Comparison of ENCODE assay signal across 10 cellular contexts in genomic region chr2:33441235-33441810, GRCh38. TPM values are rescaled to one million over a fixed set of nuclear protein-coding genes. Genes with fewer than 3 reads are reported as not detected.
DNase-seq lines count a peak whose midpoint lies in the region; ATAC-seq and TF ChIP-seq lines count a peak whose summit lies in the region.
"Had no signal": no experiment of that assay in that cellular context is flagged by ENCODE, and none has a peak within 500 bp of the region (broad histone marks: within the 10 kb centered on the region; RNA-seq: fewer than 3 reads in every experiment).

No MANE protein-coding gene starts in this region.

- 17% methylated on average over 3 of the region's 3 CpGs for WGBS in SK-N-SH (ENCODE audit: low lambda C conversion rate)

- H3K9me3 ChIP-seq in SK-N-SH: no peaks in the 10 kb centered on the region

- peak; percentile 84 for ATAC-seq in GM21360 (IDR thresholded peaks at IDR 0.05; ENCODE audit: unreplicated experiment)

- peak; percentile 88 for TF ChIP-seq RAD21 in SK-N-SH (IDR thresholded peaks at IDR 0.05; ENCODE audit: low read length)

- TF ChIP-seq EP300 in SK-N-SH (IDR thresholded peaks at IDR 0.05; ENCODE audit: borderline replicate concordance in 1 of 2, low read depth in 1 of 2, low read length in 1 of 2): no peak

- peaks cover 18% of the 10 kb centered on the region for H3F3A ChIP-seq in SK-N-SH (replicated peaks; ENCODE audit: insufficient read depth)

- H3K27ac ChIP-seq in SK-N-SH (ENCODE audit: low read depth in 2 of 2, low read length in 1 of 2): 0 out of 4 replicates have a peak overlapping the region, but pooled peaks of 1 of the 2 experiments have one; percentile 5
- H3K27ac ChIP-seq: BLaER1 treated with 17β-estradiol and CSF1 and Interleukin-3, amounts not matched to agents 10 nM and 100 nM had no signal

- H3K9ac ChIP-seq in SK-N-SH: no peak overlapping the region
- H3K9ac ChIP-seq: BLaER1 treated with 17β-estradiol and CSF1 and Interleukin-3, amounts not matched to agents 10 nM and 100 nM had no signal

- peaks cover 0 to 9% of the 10 kb centered on the region in 2 experiments; a peak in 2 of 4 replicates for H3K4me1 ChIP-seq in SK-N-SH (ENCODE audit: control insufficient read depth in 1 of 2, insufficient read depth in 2 of 2, low read depth in 1 of 2, low read length in 1 of 2)

- no peaks in the 10 kb centered on the region for H3K9me3 Mint-ChIP-seq in endothelial cell (ENCODE audit: unreplicated experiment)

- peak overlapping the region; percentile 87 for H3K4me3 Mint-ChIP-seq in endothelial cell (ENCODE audit: unreplicated experiment)
- H3K4me3 Mint-ChIP-seq: activated naive CD8-positive, alpha-beta T cell had no signal

- POLR2A ChIA-PET in SK-N-SH (lab: Yijun Ruan, JAX): no interaction called here

- H3K27me3 ChIP-seq in SK-N-SH (ENCODE audit: insufficient read depth): no peaks in the 10 kb centered on the region
- H3K27me3 ChIP-seq: BLaER1 treated with 17β-estradiol and CSF1 and Interleukin-3, amounts not matched to agents 10 nM and 100 nM had no signal

- no peaks in the 10 kb centered on the region for H3K9me2 ChIP-seq in SK-N-SH

- peaks cover 2% of the 10 kb centered on the region for H3K27me3 Mint-ChIP-seq in endothelial cell (ENCODE audit: unreplicated experiment)

- CTCF ChIA-PET in SK-N-SH (lab: Yijun Ruan, JAX): interaction anchor here (0.6 to 2.9 kb wide), 14 partner anchors 10 to 671 kb away, joined by 3 to 20 read pairs (median 3); no protein-coding TSS in a partner anchor

- peaks cover 42% of the 10 kb centered on the region for H3K36me3 Mint-ChIP-seq in endothelial cell (ENCODE audit: low read depth, unreplicated experiment)
- H3K36me3 Mint-ChIP-seq: activated naive CD8-positive, alpha-beta T cell had no signal

- DNase-seq in NCI-H1417 (lab: John Stamatoyannopoulos, UW) (peak; percentile 21 to 74 (median 43)), NCI-H1417 treated with DMSO at 0.1 percent for 48 hours (lab: John Stamatoyannopoulos, UW) (no peak), SK-N-SH (peak; percentile 56), endothelial cell (ENCODE audit: low spot score) (peak; percentile 59), midbrain (lab: John Stamatoyannopoulos, UW) (peak; percentile 81), NCI-H510A treated with DMSO at 0.1 percent for 48 hours (lab: John Stamatoyannopoulos, UW) (no peak)
- peak; percentile 28 for DNase-seq in Jurkat, Clone E6-1 (ENCODE audit: low read depth, low spot score)

- no peaks in the 10 kb centered on the region for H3K36me3 ChIP-seq in SK-N-SH (replicated peaks in 1 of 2; ENCODE audit: control insufficient read depth in 1 of 2, insufficient read depth in 2 of 2, low read length in 1 of 2)
- H3K36me3 ChIP-seq: BLaER1 treated with 17β-estradiol and CSF1 and Interleukin-3, amounts not matched to agents 10 nM and 100 nM had no signal

- peak overlapping the region; percentile 81 for H3K27ac Mint-ChIP-seq in endothelial cell (ENCODE audit: unreplicated experiment)
- H3K27ac Mint-ChIP-seq: activated naive CD8-positive, alpha-beta T cell had no signal

- no peak overlapping the region for H3K4me2 ChIP-seq in SK-N-SH
- H3K4me2 ChIP-seq: BLaER1 treated with 17β-estradiol and CSF1 and Interleukin-3, amounts not matched to agents 10 nM and 100 nM had no signal

- H2AFZ ChIP-seq in SK-N-SH (ENCODE audit: low read depth): no peak overlapping the region; the same call in 1 of the 2 replicates

- TF ChIP-seq CTCF in SK-N-SH (IDR thresholded peaks at IDR 0.05) (peak; percentile 97), endothelial cell (IDR thresholded peaks at IDR 0.05; ENCODE audit: unreplicated experiment) (peak; percentile 13)

- H3K79me2 ChIP-seq in SK-N-SH (ENCODE audit: insufficient read depth): peaks cover 9% of the 10 kb centered on the region; the same call in 1 of the 2 replicates

- H3K4me3 ChIP-seq in Jurkat, Clone E6-1 (ENCODE audit: low read length): no peak overlapping the region
- H3K4me3 ChIP-seq in SK-N-SH (ENCODE audit: low read depth in 2 of 2, low read length in 1 of 2): no peak overlapping the region
- H3K4me3 ChIP-seq: BLaER1 treated with 17β-estradiol and CSF1 and Interleukin-3, amounts not matched to agents 10 nM and 100 nM had no signal

- H3K4me1 Mint-ChIP-seq in endothelial cell (ENCODE audit: unreplicated experiment): peaks cover 65% of the 10 kb centered on the region

- no peaks in the 10 kb centered on the region for H4K20me1 ChIP-seq in SK-N-SH (ENCODE audit: insufficient read depth)
- H4K20me1 ChIP-seq: BLaER1 treated with 17β-estradiol and CSF1 and Interleukin-3, amounts not matched to agents 10 nM and 100 nM had no signal

TF ChIP-seq in SK-N-SH, 30 proteins besides CTCF, POLR2A, EP300 and RAD21:
- TF ChIP-seq FOSL2 (IDR thresholded peaks at IDR 0.05; ENCODE audit: borderline replicate concordance, low read depth): no peak
- TF ChIP-seq USF1 (IDR thresholded peaks at IDR 0.05; ENCODE audit: borderline replicate concordance, low read depth): no peak
- TF ChIP-seq RCOR1 (IDR thresholded peaks at IDR 0.05; ENCODE audit: low read length): no peak
- TF ChIP-seq NRF1 (IDR thresholded peaks at IDR 0.05; ENCODE audit: low read depth, low read length): no peak
- TF ChIP-seq YY1 (IDR thresholded peaks at IDR 0.05; ENCODE audit: low read depth): no peak
- TF ChIP-seq RFX5 (IDR thresholded peaks at IDR 0.05; ENCODE audit: low read length): no peak
- no peak for TF ChIP-seq MEF2A (IDR thresholded peaks at IDR 0.05; ENCODE audit: borderline replicate concordance, low read depth)
- TF ChIP-seq SMC3 (IDR thresholded peaks at IDR 0.05; ENCODE audit: low read depth, low read length): peak; percentile 85

RNA-seq across cellular contexts. Expression of gene RASGRP3, which starts 35.1 kb away (rescaled TPM):
- polyA plus RNA-seq in Jurkat, Clone E6-1 (2012; ENCODE audit: insufficient read depth, insufficient read length): not detected
- polyA plus RNA-seq in SK-N-SH (2012; rRNA removed): 72.5 and 152 TPM in 2 replicates
- polyA plus RNA-seq in SK-N-SH (2012; cell fraction: cytosol; rRNA removed): 26.2 and 31.8 TPM in 2 replicates
- polyA plus RNA-seq in SK-N-SH (2012; cell fraction: nucleus; rRNA removed): 604 and 757 TPM in 2 replicates
- total RNA-seq in endothelial cell (ENCODE audit: unreplicated experiment): 487 TPM

Comparison
In these comparisons a context has a peak if more than half of its experiments do, and no peak if none do; other contexts are left out.
1. DNase-seq: peak in NCI-H1417 (3 of 3), Jurkat, Clone E6-1 (single experiment), SK-N-SH (single experiment), endothelial cell (single experiment) and midbrain (single experiment); none in NCI-H1417 treated with DMSO at 0.1 percent for 48 hours (single experiment) and NCI-H510A treated with DMSO at 0.1 percent for 48 hours (single experiment).